2 cellular contexts compared by ENCODE assay signal in genomic region chr6:159919800-159920199, GRCh38.
TF ChIP-seq lines count a peak whose summit lies in the region.

No MANE protein-coding gene starts in this region.

TF ChIP-seq in HepG2, 621 proteins besides CTCF, POLR2A, EP300 and RAD21:
- TF ChIP-seq ZBTB40 (IDR thresholded peaks at IDR 0.05) = peak; percentile 86
- no peak for TF ChIP-seq ZBTB40 (CRISPR knock-in tag; IDR thresholded peaks at IDR 0.05)
- no peak for TF ChIP-seq ZNF674 (CRISPR knock-in tag; IDR thresholded peaks at IDR 0.05; ENCODE audit: low read depth)

TF ChIP-seq in K562, 482 proteins besides CTCF, POLR2A, EP300 and RAD21:
- no peak for TF ChIP-seq ZNF232 (CRISPR knock-in tag; IDR thresholded peaks at IDR 0.05)
- TF ChIP-seq ZNF282 (CRISPR knock-in tag; IDR thresholded peaks at IDR 0.05) = no peak
- TF ChIP-seq HDAC3 (IDR thresholded peaks at IDR 0.05; ENCODE audit: borderline replicate concordance, partially characterized antibody) = no peak
- TF ChIP-seq JUNB (CRISPR knock-in tag; conservative IDR thresholded peaks at IDR 0.05) = no peak
- TF ChIP-seq ZBTB40 (IDR thresholded peaks at IDR 0.05) = peak; percentile 67
- no peak for TF ChIP-seq ZBTB40 (CRISPR knock-in tag; IDR thresholded peaks at IDR 0.05)
- no peak for TF ChIP-seq ZNF830 (CRISPR knock-in tag; IDR thresholded peaks at IDR 0.05)
- no peak for TF ChIP-seq CEBPG (CRISPR knock-in tag; IDR thresholded peaks at IDR 0.05)
- no peak for TF ChIP-seq CEBPG (tag; conservative IDR thresholded peaks at IDR 0.05 in 1 of 2, IDR thresholded peaks at IDR 0.05 in 1 of 2)
